Comparison of ENCODE assay signal across 33 cellular contexts in genomic region chr6:83862776-83863471, GRCh38. TPM values are rescaled to one million over a fixed set of nuclear protein-coding genes. Genes with fewer than 3 reads are reported as not detected.
DNase-seq lines count a peak whose midpoint lies in the region; ATAC-seq and TF ChIP-seq lines count a peak whose summit lies in the region.
"Had no signal": no experiment of that assay in that cellular context is flagged by ENCODE, and none has a peak within 500 bp of the region (broad histone marks: within the 10 kb centered on the region; RNA-seq: fewer than 3 reads in every experiment).

No MANE protein-coding gene starts in this region.

- H3K4me3 ChIP-seq in OCI-LY1 (ENCODE audit: low read depth, low read length, poor library complexity, severe bottlenecking) (no peak overlapping the region), fibroblast of villous mesenchyme (ENCODE audit: low read depth, low read length) (no peak overlapping the region)
- H3K4me3 ChIP-seq: esophagus muscularis mucosa, hepatocyte, K562, MG63, pancreas, SJCRH30, skin epidermis, transverse colon had no signal

- no peaks in the 10 kb centered on the region for H3K9me2 ChIP-seq in OCI-LY1 (ENCODE audit: low read depth, low read length)

- H3K36me3 Mint-ChIP-seq in activated naive CD8-positive, alpha-beta T cell treated with anti-CD3 and anti-CD28 coated beads for 36 hours = peaks cover 33% of the 10 kb centered on the region

- TF ChIP-seq CTCF in OCI-LY1 (IDR thresholded peaks at IDR 0.05; ENCODE audit: low read length) (no peak), fibroblast of villous mesenchyme (IDR thresholded peaks at IDR 0.05; ENCODE audit: insufficient read depth, low read depth, low read length) (no peak)

- H3K27me3 ChIP-seq in OCI-LY1 (ENCODE audit: insufficient read depth, low read length) = no peaks in the 10 kb centered on the region
- H3K27me3 ChIP-seq: esophagus muscularis mucosa, hepatocyte, pancreas, SJCRH30, transverse colon had no signal

- no peaks in the 10 kb centered on the region for H3F3A ChIP-seq in OCI-LY1 (ENCODE audit: insufficient read depth, low read length)

- H3K27ac Mint-ChIP-seq in activated naive CD8-positive, alpha-beta T cell treated with anti-CD3 and anti-CD28 coated beads for 36 hours = no peak overlapping the region
- H3K27ac Mint-ChIP-seq: stimulated activated memory B cell treated with anti-CD40 and anti-IgM and Interleukin-4, amounts not matched to agents 10 μg/mL and 1 μg/mL and 100 μg/mL, for 72 hours had no signal

- H3K4me1 Mint-ChIP-seq in activated naive CD8-positive, alpha-beta T cell treated with anti-CD3 and anti-CD28 coated beads for 36 hours = peaks cover 28% of the 10 kb centered on the region

- H3K9ac ChIP-seq in OCI-LY1 (ENCODE audit: low read length) = no peak overlapping the region

- peaks cover 12% of the 10 kb centered on the region for H3K9me3 ChIP-seq in OCI-LY1 (ENCODE audit: low read length)
- H3K9me3 ChIP-seq: esophagus muscularis mucosa, pancreas, transverse colon had no signal

- H3K36me3 ChIP-seq in OCI-LY1 (ENCODE audit: insufficient read depth, low read length) = peaks cover 40% of the 10 kb centered on the region
- H3K36me3 ChIP-seq: pancreas had no signal

- H3K4me2 ChIP-seq in OCI-LY1 (ENCODE audit: low read length) = no peak overlapping the region
- H3K4me2 ChIP-seq: hepatocyte had no signal

- H3K9me3 Mint-ChIP-seq in activated naive CD8-positive, alpha-beta T cell treated with anti-CD3 and anti-CD28 coated beads for 36 hours = peaks cover 7% of the 10 kb centered on the region

- H4K20me1 ChIP-seq in OCI-LY1 (ENCODE audit: insufficient read depth, low read length) = no peaks in the 10 kb centered on the region

- peak overlapping the region; percentile 10 for H3K27ac ChIP-seq in OCI-LY1 (ENCODE audit: low read depth, low read length, poor library complexity, severe bottlenecking)
- H3K27ac ChIP-seq: 22Rv1, esophagus muscularis mucosa, hepatocyte, pancreas, SJCRH30, skin epidermis, transverse colon, VCaP had no signal

- ATAC-seq in HG03460 (IDR thresholded peaks at IDR 0.05; ENCODE audit: unreplicated experiment) = no peak
- ATAC-seq: K562; left cardiac atrium; pancreas; stimulated activated memory B cell treated with anti-CD40 and anti-IgM and Interleukin-4, amounts not matched to agents 10 μg/mL and 1 μg/mL and 100 μg/mL, for 72 hours had no signal

- peaks cover 36% of the 10 kb centered on the region for H3K4me1 ChIP-seq in OCI-LY1 (ENCODE audit: insufficient read depth, low read length, severe bottlenecking)

- H3K27me3 Mint-ChIP-seq in activated naive CD8-positive, alpha-beta T cell treated with anti-CD3 and anti-CD28 coated beads for 36 hours = no peaks in the 10 kb centered on the region
- H3K27me3 Mint-ChIP-seq: stimulated activated memory B cell treated with anti-CD40 and anti-IgM and Interleukin-4, amounts not matched to agents 10 μg/mL and 1 μg/mL and 100 μg/mL, for 72 hours had no signal

- DNase-seq in DMS 273 (lab: John Stamatoyannopoulos, UW; ENCODE audit: unreplicated experiment) (peak; percentile 68), DMS 273 treated with DMSO at 0.1 percent for 48 hours (lab: John Stamatoyannopoulos, UW) (no peak), fibroblast of villous mesenchyme (ENCODE audit: low read depth) (peak; percentile 56), cerebellum (ENCODE audit: low spot score) (no peak)
- DNase-seq in activated naive CD8-positive, alpha-beta T cell treated with anti-CD3 and anti-CD28 coated beads for 36 hours = no peak
- DNase-seq in activated effector memory CD4-positive, alpha-beta T cell treated with anti-CD3 and anti-CD28 coated beads, Interleukin-2, amount 50 U/mL, for 16 hours = no peak
- DNase-seq: activated CD4-positive, alpha-beta T cell treated with anti-CD3 and anti-CD28 coated beads for 4 hours; activated effector memory CD4-positive, alpha-beta T cell treated with Interleukin-2 at 50 U/mL for 16 hours; Calu3; central memory CD4-positive, alpha-beta T cell; dermis blood vessel endothelial cell; left cardiac atrium; mammary epithelial cell; MG63; NCI-H1417 treated with DMSO at 0.1 percent for 48 hours; NCI-H2081; NCI-H446; pancreas; retina; RPMI8226; SJCRH30; T1000; transverse colon had no signal

- H2AFZ ChIP-seq in OCI-LY1 (ENCODE audit: low read length) = no peak overlapping the region
- H2AFZ ChIP-seq: hepatocyte had no signal

- no peak overlapping the region for H3K4me3 Mint-ChIP-seq in activated naive CD8-positive, alpha-beta T cell treated with anti-CD3 and anti-CD28 coated beads for 36 hours
- H3K4me3 Mint-ChIP-seq: stimulated activated memory B cell treated with anti-CD40 and anti-IgM and Interleukin-4, amounts not matched to agents 10 μg/mL and 1 μg/mL and 100 μg/mL, for 72 hours had no signal

- H3K79me2 ChIP-seq in OCI-LY1 (ENCODE audit: insufficient read depth, low read length) = peaks cover 28% of the 10 kb centered on the region

RNA-seq across cellular contexts. Expression of gene CYB5R4, which starts 3.4 kb away (rescaled TPM):
- total RNA-seq in fibroblast of villous mesenchyme (4.8 and 9.9 TPM in 2 replicates), cerebellum (11.3 TPM)
- 10 to 100 TPM; 30.1 to 32.1 TPM for total RNA-seq in activated naive CD8-positive, alpha-beta T cell treated with anti-CD3 and anti-CD28 coated beads for 36 hours

RNA-seq across cellular contexts. Expression of gene RIPPLY2, which starts 9.8 kb away (rescaled TPM):
- not detected in 2 replicates for total RNA-seq in fibroblast of villous mesenchyme
- total RNA-seq in activated naive CD8-positive, alpha-beta T cell treated with anti-CD3 and anti-CD28 coated beads for 36 hours = not detected
- 8.0 TPM for total RNA-seq in cerebellum
- total RNA-seq: dermis blood vessel endothelial cell, esophagus muscularis mucosa, hepatocyte, K562, left cardiac atrium, mammary epithelial cell, subcutaneous adipose tissue, transverse colon had no signal

Comparison
In these comparisons a context has a peak if more than half of its experiments do, and no peak if none do; other contexts are left out.
1. DNase-seq: peak in DMS 273 (single experiment) and fibroblast of villous mesenchyme (single experiment); none in DMS 273 treated with DMSO at 0.1 percent for 48 hours (single experiment), activated naive CD8-positive, alpha-beta T cell treated with anti-CD3 and anti-CD28 coated beads for 36 hours (single experiment), activated effector memory CD4-positive, alpha-beta T cell treated with anti-CD3 and anti-CD28 coated beads, Interleukin-2, amount 50 U/mL, for 16 hours (single experiment) and cerebellum (single experiment).